ENCODE assay signal across 22 cellular contexts in genomic region chr7:635227-635626, GRCh38.
A peak's percentile ranks its signal among the peaks of the same experiment; 100 is the strongest.
DNase-seq lines count a peak whose midpoint lies in the region; ATAC-seq and TF ChIP-seq lines count a peak whose summit lies in the region.
"Had no signal": no experiment of that assay in that cellular context is flagged by ENCODE, and none has a peak within 500 bp of the region (broad histone marks: within the 10 kb centered on the region; RNA-seq: fewer than 3 reads in every experiment).

No MANE protein-coding gene starts in this region.

- in situ Hi-C loops in gastrocnemius medialis (cut with MboI; ENCODE audit: low sequenced_read_pairs in 4 of 4), result no loop called here

- peaks cover 12% of the 10 kb centered on the region for H3K27me3 Mint-ChIP-seq in Calu3 (ENCODE audit: unreplicated experiment)
- H3K27me3 Mint-ChIP-seq in CD4-positive, alpha-beta T cell, result no peaks in the 10 kb centered on the region
- H3K27me3 Mint-ChIP-seq: CD4-positive, alpha-beta memory T cell; IgD-negative memory B cell had no signal

- H3K9me3 Mint-ChIP-seq in Calu3 (ENCODE audit: low read depth, unreplicated experiment), result no peaks in the 10 kb centered on the region
- H3K9me3 Mint-ChIP-seq in CD4-positive, alpha-beta T cell, result no peaks in the 10 kb centered on the region
- H3K9me3 Mint-ChIP-seq: GM23338, IgD-negative memory B cell had no signal

- no peaks in the 10 kb centered on the region for H4K20me1 ChIP-seq in osteoblast (ENCODE audit: insufficient read depth, low read length)
- H4K20me1 ChIP-seq: BLaER1 had no signal

- no peak overlapping the region for H3K4me2 ChIP-seq in osteoblast (ENCODE audit: insufficient read depth, low read length)
- H3K4me2 ChIP-seq: BLaER1, GM23338 had no signal

- peaks cover 20% of the 10 kb centered on the region for H3K36me3 Mint-ChIP-seq in Calu3 (ENCODE audit: insufficient read depth, unreplicated experiment)
- H3K36me3 Mint-ChIP-seq in CD4-positive, alpha-beta T cell (ENCODE audit: low read depth), result peaks cover 6% of the 10 kb centered on the region
- H3K36me3 Mint-ChIP-seq: CD4-positive, alpha-beta memory T cell; IgD-negative memory B cell had no signal

- H3K4me3 Mint-ChIP-seq in Calu3 (ENCODE audit: low read depth, unreplicated experiment), result peak overlapping the region; percentile 61
- no peak overlapping the region for H3K4me3 Mint-ChIP-seq in CD4-positive, alpha-beta T cell
- H3K4me3 Mint-ChIP-seq: CD4-positive, alpha-beta memory T cell; GM23338; IgD-negative memory B cell had no signal

- no peak for TF ChIP-seq CTCF in 22Rv1 (IDR thresholded peaks at IDR 0.05)
- no peak for TF ChIP-seq CTCF in Calu3 (IDR thresholded peaks at IDR 0.05; ENCODE audit: unreplicated experiment)
- no peak for TF ChIP-seq CTCF in RWPE1 (conservative IDR thresholded peaks at IDR 0.05; ENCODE audit: low read depth)
- TF ChIP-seq CTCF in osteoblast (IDR thresholded peaks at IDR 0.05; ENCODE audit: extremely low read depth, low read depth, low read length), result no peak
- TF ChIP-seq CTCF in gastrocnemius medialis (IDR thresholded peaks at IDR 0.05 in 4 of 5, conservative IDR thresholded peaks at IDR 0.05 in 1 of 5), result no peak
- TF ChIP-seq CTCF in CD4-positive, alpha-beta T cell (IDR thresholded peaks at IDR 0.05), result no peak

- no peaks in the 10 kb centered on the region for H3K36me3 ChIP-seq in osteoblast (ENCODE audit: insufficient read depth, low read length)
- no peaks in the 10 kb centered on the region for H3K36me3 ChIP-seq in gastrocnemius medialis
- H3K36me3 ChIP-seq: BLaER1, Peyer's patch, SJCRH30 had no signal

- no peaks in the 10 kb centered on the region for H3K79me2 ChIP-seq in osteoblast (ENCODE audit: insufficient read depth, low read length)

- no peak overlapping the region for H3K27ac Mint-ChIP-seq in Calu3 (ENCODE audit: unreplicated experiment)
- no peak overlapping the region for H3K27ac Mint-ChIP-seq in CD4-positive, alpha-beta T cell
- H3K27ac Mint-ChIP-seq: GM23338 had no signal

- intact Hi-C loops in Calu3 (cut with micrococcal nuclease; ENCODE audit: unreplicated experiment) (loop anchor here (10.0 kb wide), 1 partner anchor 110 kb away; no protein-coding TSS in a partner anchor), gastrocnemius medialis (cut with DNase I; ENCODE audit: low total_unique reads) (no loop called here)
- intact Hi-C loops in CD4-positive, alpha-beta T cell (cut with DNase I, micrococcal nuclease), result loop anchor here in 1 of 2 experiments (5.0 kb wide), 1 partner anchor 113 kb away; no protein-coding TSS in a partner anchor

- ATAC-seq in HG02981 (IDR thresholded peaks at IDR 0.05; ENCODE audit: unreplicated experiment), result no peak
- ATAC-seq in gastrocnemius medialis, result no peak
- no peak for ATAC-seq in CD4-positive, alpha-beta T cell (ENCODE audit: poor library complexity)
- ATAC-seq: GM23338 had no signal

- no peak for DNase-seq in Calu3
- no peak for DNase-seq in RWPE1 (ENCODE audit: low spot score)
- DNase-seq in osteoblast (ENCODE audit: insufficient read length, low spot score, missing footprints), result peak; percentile 82
- DNase-seq in gastrocnemius medialis, result no peak
- DNase-seq in NCI-H2081 treated with DMSO at 0.1 percent for 48 hours (lab: John Stamatoyannopoulos, UW), result no peak
- no peak for DNase-seq in CD4-positive, alpha-beta T cell
- DNase-seq: ACHN; CD4-positive, alpha-beta memory T cell; HCEC 1CT; Karpas-422; MV-4-11; NCI-H1694 treated with DMSO at 0.1 percent for 48 hours; NCI-H226; NCI-H510A treated with DMSO at 0.1 percent for 48 hours; NCI-H748 treated with DMSO at 0.1 percent for 48 hours; Peyer's patch; SJCRH30 had no signal

- H3K4me1 ChIP-seq in osteoblast (ENCODE audit: insufficient read depth, low read length) (no peaks in the 10 kb centered on the region), gastrocnemius medialis (no peaks in the 10 kb centered on the region)
- H3K4me1 ChIP-seq: Peyer's patch, SJCRH30 had no signal

- peaks cover 12% of the 10 kb centered on the region for H3K4me1 Mint-ChIP-seq in Calu3 (ENCODE audit: low read depth, unreplicated experiment)
- H3K4me1 Mint-ChIP-seq in CD4-positive, alpha-beta T cell (ENCODE audit: low read depth), result peaks cover 8% of the 10 kb centered on the region
- H3K4me1 Mint-ChIP-seq: GM23338 had no signal

- TF ChIP-seq POLR2A in gastrocnemius medialis (IDR thresholded peaks at IDR 0.05), result no peak

- H3K4me3 ChIP-seq in osteoblast (ENCODE audit: insufficient read depth, low read length) (no peak overlapping the region), gastrocnemius medialis (no peak overlapping the region)
- H3K4me3 ChIP-seq: BLaER1, GM23338, Peyer's patch, SJCRH30 had no signal

- no peak overlapping the region for H2AFZ ChIP-seq in osteoblast (ENCODE audit: low read length)
- H2AFZ ChIP-seq: GM23338 had no signal

- POLR2A ChIA-PET in RWPE1 (lab: Yijun Ruan, JAX; ENCODE audit: low non-redundant PET), result no interaction called here
- POLR2A ChIA-PET in CD4-positive, alpha-beta T cell (lab: Charles Lee), result no interaction called here

- H3K27me3 ChIP-seq in osteoblast (ENCODE audit: insufficient read depth, low read length) (no peaks in the 10 kb centered on the region), gastrocnemius medialis (no peaks in the 10 kb centered on the region)
- H3K27me3 ChIP-seq in CD4-positive, alpha-beta T cell (ENCODE audit: control insufficient read depth, insufficient read depth, low read length), result no peaks in the 10 kb centered on the region
- H3K27me3 ChIP-seq: BLaER1, Peyer's patch had no signal

- H3K27ac ChIP-seq in 22Rv1 (peak overlapping the region; percentile 44; the same call in 1 of the 2 replicates), RWPE1 (peak overlapping the region; percentile 27), osteoblast (ENCODE audit: low read depth, low read length) (no peak overlapping the region), gastrocnemius medialis (no peak overlapping the region)
- H3K27ac ChIP-seq in CD4-positive, alpha-beta T cell (ENCODE audit: low read depth, low read length), result no peak overlapping the region
- H3K27ac ChIP-seq: BLaER1, Peyer's patch, SJCRH30 had no signal

- CTCF ChIA-PET in Calu3 (lab: Charles Lee), result interaction anchor here (0.6 to 2.0 kb wide), 3 partner anchors 31 to 1892 kb away, joined by 3 to 23 read pairs (median 7); no protein-coding TSS in a partner anchor
- CTCF ChIA-PET in RWPE1 (lab: Yijun Ruan, JAX), result no interaction called here
- CTCF ChIA-PET in CD4-positive, alpha-beta T cell (lab: Charles Lee), result no interaction called here

- TSS peak; percentile 67 for BruUV-seq in Calu3 (replicated peaks; lab: Mats Ljungman, UMichigan)

- H3K9me3 ChIP-seq in osteoblast (ENCODE audit: low read depth, low read length) (no peaks in the 10 kb centered on the region), gastrocnemius medialis (no peaks in the 10 kb centered on the region)
- no peaks in the 10 kb centered on the region for H3K9me3 ChIP-seq in CD4-positive, alpha-beta T cell (ENCODE audit: control insufficient read depth, low read length)
- H3K9me3 ChIP-seq: BLaER1, Peyer's patch, SJCRH30 had no signal

Comparison
In these comparisons a context has a peak if more than half of its experiments do, and no peak if none do; other contexts are left out.
1. H3K27ac ChIP-seq: peak in 22Rv1 (single experiment) and RWPE1 (single experiment); none in osteoblast (single experiment), gastrocnemius medialis (0 of 4) and CD4-positive, alpha-beta T cell (single experiment).